Comparison of ENCODE assay signal across 21 cellular contexts in the genomic region with DNA sequence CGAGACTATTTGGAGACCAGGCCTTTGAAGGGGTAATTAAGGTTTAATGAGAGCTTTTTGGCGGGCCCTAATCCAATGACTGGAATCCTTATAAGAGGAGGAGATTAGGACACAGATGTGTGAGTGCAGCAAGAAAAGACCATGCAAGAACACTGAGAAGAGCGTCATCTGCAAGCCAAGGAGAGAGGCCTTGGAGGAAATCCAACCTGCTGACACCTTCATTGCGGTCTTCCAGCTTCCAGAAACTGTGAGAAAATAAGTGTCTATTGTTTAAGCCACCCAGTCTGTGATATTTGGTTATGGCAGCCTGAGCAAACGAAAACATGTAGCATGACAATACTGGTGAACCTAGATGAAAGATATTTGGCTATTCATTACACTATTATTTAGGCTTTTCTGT. TPM values are rescaled to one million over a fixed set of nuclear protein-coding genes. Genes with fewer than 3 reads are reported as not detected.
DNase-seq lines count a peak whose midpoint lies in the region; ATAC-seq lines count a peak whose summit lies in the region.
"Had no signal": no experiment of that assay in that cellular context is flagged by ENCODE, and none has a peak within 500 bp of the region (broad histone marks: within the 10 kb centered on the region; RNA-seq: fewer than 3 reads in every experiment).

No MANE protein-coding gene starts in this region.

- H3K27me3 Mint-ChIP-seq in T-helper 17 cell: no peaks in the 10 kb centered on the region
- H3K27me3 Mint-ChIP-seq: B cell had no signal

- H2BK5ac ChIP-seq in mesendoderm (ENCODE audit: low read length): no peak overlapping the region

- H3K27me3 ChIP-seq in mesendoderm (ENCODE audit: insufficient read depth, low read length, poor library complexity): no peaks in the 10 kb centered on the region
- H3K27me3 ChIP-seq: BLaER1 treated with 17β-estradiol and CSF1 and Interleukin-3, amounts not matched to agents 10 nM and 100 nM had no signal

- H3K9ac ChIP-seq in mesendoderm (ENCODE audit: low read length): no peak overlapping the region
- H3K9ac ChIP-seq: BLaER1 treated with 17β-estradiol and CSF1 and Interleukin-3, amounts not matched to agents 10 nM and 100 nM had no signal

- H3K36me3 ChIP-seq in mesendoderm (ENCODE audit: control insufficient read depth, insufficient read depth, low read length): no peaks in the 10 kb centered on the region

- no peak overlapping the region for H2BK15ac ChIP-seq in mesendoderm (replicated peaks; ENCODE audit: low read depth)

- peaks cover 7% of the 10 kb centered on the region for H3K36me3 Mint-ChIP-seq in T-helper 17 cell (ENCODE audit: low read depth)

- DNase-seq in NCI-H1105 treated with DMSO at 0.1 percent for 48 hours (lab: John Stamatoyannopoulos, UW) (peak; percentile 15), NCI-H1105 (lab: John Stamatoyannopoulos, UW) (no peak), NCI-H524 (lab: John Stamatoyannopoulos, UW) (peak; percentile 85 to 96), T-helper 17 cell (no peak), medulla oblongata (ENCODE audit: extremely low spot score) (peak; percentile 15), mesendoderm (no peak), AG20443 (ENCODE audit: low spot score) (no peak), NCI-H2029 (lab: John Stamatoyannopoulos, UW) (no peak)
- DNase-seq: CD8-positive, alpha-beta T cell; COR-L47; GDM1; HCEC 1CT; HFFc6 had no signal

- H3K4me3 ChIP-seq in mesendoderm (ENCODE audit: low read length): no peak overlapping the region
- H3K4me3 ChIP-seq: A549; BLaER1 treated with 17β-estradiol and CSF1 and Interleukin-3, amounts not matched to agents 10 nM and 100 nM; GM23338 had no signal

- no peak overlapping the region for H2BK120ac ChIP-seq in mesendoderm (ENCODE audit: low read depth, low read length)

- no CpG with 5 or more reads among the region's 5 CpGs for WGBS in mesendoderm (ENCODE audit: extremely low coverage, insufficient coverage, low lambda C conversion rate)

- H3K56ac ChIP-seq in mesendoderm (ENCODE audit: low read length): no peak overlapping the region

- no peak overlapping the region for H3K4me2 ChIP-seq in mesendoderm (ENCODE audit: low read length)
- H3K4me2 ChIP-seq: A549; BLaER1 treated with 17β-estradiol and CSF1 and Interleukin-3, amounts not matched to agents 10 nM and 100 nM; GM23338 had no signal

- no peak overlapping the region for H3K4ac ChIP-seq in mesendoderm (ENCODE audit: low read depth, low read length)

- H3K9me3 ChIP-seq in T-helper 17 cell (ENCODE audit: control insufficient read depth, low read length, poor library complexity, severe bottlenecking): no peaks in the 10 kb centered on the region
- H3K9me3 ChIP-seq: A549 had no signal

- ATAC-seq in T-helper 17 cell: no peak
- ATAC-seq: A549; CD8-positive, alpha-beta T cell; GM23338 had no signal

- peaks cover 32% of the 10 kb centered on the region for H3K4me1 Mint-ChIP-seq in T-helper 17 cell
- H3K4me1 Mint-ChIP-seq: B cell, GM23338 had no signal

- no peak overlapping the region for H2AK5ac ChIP-seq in mesendoderm (ENCODE audit: low read length)

- no peak overlapping the region for H3K27ac ChIP-seq in mesendoderm (ENCODE audit: low read depth, low read length)
- H3K27ac ChIP-seq: 22Rv1; A549; BLaER1 treated with 17β-estradiol and CSF1 and Interleukin-3, amounts not matched to agents 10 nM and 100 nM; HL-60 had no signal

- no peak overlapping the region for H3K4me3 Mint-ChIP-seq in T-helper 17 cell
- H3K4me3 Mint-ChIP-seq: B cell; CD8-positive, alpha-beta T cell; GM23338; HFFc6 had no signal

- H3K79me2 ChIP-seq in mesendoderm (ENCODE audit: control insufficient read depth, insufficient read depth, low read length): no peaks in the 10 kb centered on the region

- no peaks in the 10 kb centered on the region for H3K79me1 ChIP-seq in mesendoderm (ENCODE audit: low read length)

- H4K5ac ChIP-seq in mesendoderm (ENCODE audit: low read length): no peak overlapping the region

- H3K27ac Mint-ChIP-seq in T-helper 17 cell: peak overlapping the region; percentile 19
- H3K27ac Mint-ChIP-seq: B cell; CD8-positive, alpha-beta T cell; GM23338; HFFc6 had no signal

- H3K18ac ChIP-seq in mesendoderm (ENCODE audit: low read length): no peak overlapping the region

- H3K4me1 ChIP-seq in mesendoderm (ENCODE audit: control insufficient read depth, low read depth, low read length): no peaks in the 10 kb centered on the region
- H3K4me1 ChIP-seq: A549; BLaER1 treated with 17β-estradiol and CSF1 and Interleukin-3, amounts not matched to agents 10 nM and 100 nM had no signal

- no peak overlapping the region for H4K8ac ChIP-seq in mesendoderm (ENCODE audit: low read depth, low read length)

- H3K23ac ChIP-seq in mesendoderm (ENCODE audit: low read length): no peak overlapping the region

RNA-seq across cellular contexts. Expression of a gene that starts 23.1 kb away (rescaled TPM):
- 10 to 100 TPM; 12.3 to 16.0 TPM for total RNA-seq in T-helper 17 cell
- 2.3 TPM for polyA plus RNA-seq in mesendoderm (2013, experiment 1 of 2)
- 1.4 TPM for polyA plus RNA-seq in mesendoderm (2013, experiment 2 of 2)
- total RNA-seq: HT1080 had no signal
- polyA plus RNA-seq: A549, AG04450 had no signal

RNA-seq across cellular contexts. Expression of a gene that starts 27.4 kb away (rescaled TPM):
- 10 to 100 TPM; 25.8 to 40.6 TPM for total RNA-seq in T-helper 17 cell
- 0.87 TPM for polyA plus RNA-seq in mesendoderm (2013, experiment 1 of 2)
- 0.91 TPM for polyA plus RNA-seq in mesendoderm (2013, experiment 2 of 2)
- total RNA-seq: HT1080 had no signal

RNA-seq across cellular contexts. Expression of a gene that starts 39.5 kb away (rescaled TPM):
- total RNA-seq in T-helper 17 cell: 10 to 100 TPM; 41.1 to 42.6 TPM
- polyA plus RNA-seq in mesendoderm (2013, experiment 1 of 2): 19.3 TPM
- 20.8 TPM for polyA plus RNA-seq in mesendoderm (2013, experiment 2 of 2)

Comparison
In these comparisons a context has a peak if more than half of its experiments do, and no peak if none do; other contexts are left out.
1. DNase-seq: peak in NCI-H1105 treated with DMSO at 0.1 percent for 48 hours (single experiment), NCI-H524 (2 of 2) and medulla oblongata (single experiment); none in NCI-H1105 (single experiment), T-helper 17 cell (0 of 3), mesendoderm (single experiment), AG20443 (single experiment) and NCI-H2029 (single experiment).